ENCODE assay signal across 21 cellular contexts in the genomic region with DNA sequence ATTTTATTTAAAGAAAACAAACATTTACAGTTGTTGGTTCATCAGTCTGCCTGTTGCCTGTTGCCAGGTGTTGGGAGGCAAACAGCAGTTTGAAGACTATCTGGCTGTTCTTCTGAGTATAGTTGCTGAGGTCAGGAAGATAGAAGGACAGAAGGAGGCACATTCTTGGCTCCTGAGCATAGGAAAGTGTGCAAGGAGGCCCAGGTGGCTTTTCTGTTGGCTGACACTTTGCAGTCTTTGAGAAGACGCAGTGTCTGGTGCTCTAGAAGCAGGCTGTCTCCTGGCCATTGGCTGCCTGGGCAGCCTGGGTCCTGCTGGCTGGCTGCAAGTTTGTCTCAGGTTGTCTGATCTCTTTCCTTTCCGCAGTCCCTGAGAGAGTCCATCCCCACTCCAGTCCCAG.
"Had no signal": no experiment of that assay in that cellular context is flagged by ENCODE, and none has a peak within 500 bp of the region (broad histone marks: within the 10 kb centered on the region; RNA-seq: fewer than 3 reads in every experiment).

No MANE protein-coding gene starts in this region.

- H3K9ac ChIP-seq: SK-N-SH had no signal

- FAIRE-seq: RCC 7860 had no signal

- H3K27ac ChIP-seq: RWPE1 had no signal

- H3K4me3 ChIP-seq: MG63 had no signal

- H3K36me3 ChIP-seq: MG63 had no signal

- H3K4me2 ChIP-seq: SK-N-SH had no signal

- H3K27me3 ChIP-seq: MG63 had no signal

- DNase-seq: IMR-90, Karpas-422, KG1, MG63, NCI-H1092, NCI-H1105 treated with DMSO at 0.1 percent for 48 hours, NCI-H1417 treated with DMSO at 0.1 percent for 48 hours, NCI-H146, NCI-H1694 treated with DMSO at 0.1 percent for 48 hours, NCI-H2081 treated with DMSO at 0.1 percent for 48 hours, NCI-H2171, NCI-H226, NCI-H446, NCI-H510A, NCI-H524 treated with DMSO at 0.1 percent for 48 hours, NCI-H69, NCI-H774, SHP77, SK-N-SH had no signal

- H3K9me3 ChIP-seq: MG63, SK-N-SH had no signal
